In genomic region chr4:1289232-1290164, GRCh38 we compare ENCODE assay signal across 1 cellular context.
TF ChIP-seq lines count a peak whose summit lies in the region.

Gene MAEA (plus strand): TSS chr4:1289891. CDS start chr4:1289914, 23 bp downstream.

TF ChIP-seq in K562, 482 proteins besides CTCF, POLR2A, EP300 and RAD21 (continued from another document and continues in another):
- TF ChIP-seq DDX20 (tag; IDR thresholded peaks at IDR 0.05; ENCODE audit: low read depth) (no peak), ELF2 (CRISPR knock-in tag; IDR thresholded peaks at IDR 0.05) (peak; percentile 84), ZNF668 (CRISPR knock-in tag; IDR thresholded peaks at IDR 0.05) (no peak), CTBP1 (IDR thresholded peaks at IDR 0.05; ENCODE audit: borderline replicate concordance) (peak; percentile 64; the same call in 1 of the 2 replicates), CC2D1A (IDR thresholded peaks at IDR 0.05) (no peak), CBX3 (IDR thresholded peaks at IDR 0.05; ENCODE audit: borderline replicate concordance in 1 of 2, low read length in 2 of 2) (0 out of 3 replicates have a peak, but pooled peaks of 1 of the 2 experiments have one; percentile 43), MEIS2 (IDR thresholded peaks at IDR 0.05; ENCODE audit: partially characterized antibody) (no peak), ESRRB (CRISPR knock-in tag; IDR thresholded peaks at IDR 0.05; ENCODE audit: borderline replicate concordance) (no peak), ZNF408 (CRISPR knock-in tag; IDR thresholded peaks at IDR 0.05; ENCODE audit: low read depth) (no peak), CCAR2 (IDR thresholded peaks at IDR 0.05; ENCODE audit: low read depth, low read length) (no peak), NCOA1 (IDR thresholded peaks at IDR 0.05; ENCODE audit: low read depth) (no peak; the same call in 1 of the 2 replicates), CXXC5 (CRISPR knock-in tag; IDR thresholded peaks at IDR 0.05) (peak; percentile 82), MAFK (IDR thresholded peaks at IDR 0.05; ENCODE audit: low read length) (no peak), ZNF518B (CRISPR knock-in tag; IDR thresholded peaks at IDR 0.05) (no peak), OTX1 (CRISPR knock-in tag; IDR thresholded peaks at IDR 0.05) (no peak), NFE2 (IDR thresholded peaks at IDR 0.05; ENCODE audit: low read depth) (no peak), ZNF561 (CRISPR knock-in tag; conservative IDR thresholded peaks at IDR 0.05) (no peak), SRSF7 (optimal IDR thresholded peaks at IDR 0.05; ENCODE audit: low read depth, low read length) (no peak), HOXB6 (CRISPR knock-in tag; IDR thresholded peaks at IDR 0.05; ENCODE audit: borderline replicate concordance) (no peak), CLOCK (CRISPR knock-in tag; IDR thresholded peaks at IDR 0.05; ENCODE audit: borderline replicate concordance) (no peak), MCM5 (IDR thresholded peaks at IDR 0.05; ENCODE audit: low read depth) (no peak), MYBL2 (IDR thresholded peaks at IDR 0.05; ENCODE audit: low read depth) (peak; percentile 92), MYBL2 (CRISPR knock-in tag; IDR thresholded peaks at IDR 0.05; ENCODE audit: borderline replicate concordance) (no peak), E2F3 (CRISPR knock-in tag; IDR thresholded peaks at IDR 0.05) (no peak), MXD1 (CRISPR knock-in tag; IDR thresholded peaks at IDR 0.05; ENCODE audit: borderline replicate concordance, poor library complexity, severe bottlenecking) (no peak), HMGXB4 (CRISPR knock-in tag; IDR thresholded peaks at IDR 0.05) (peak; percentile 73; the same call in 1 of the 2 replicates), ZNF134 (CRISPR knock-in tag; conservative IDR thresholded peaks at IDR 0.05) (no peak), SMAD3 (CRISPR knock-in tag; conservative IDR thresholded peaks at IDR 0.05) (no peak), RNF2 (IDR thresholded peaks at IDR 0.05) (no peak), HDAC1 (IDR thresholded peaks at IDR 0.05) (peak in 1 of 2 experiments; percentile 91; a peak in 2 of 4 replicates), LEF1 (IDR thresholded peaks at IDR 0.05) (no peak), ZNF263 (CRISPR knock-in tag; IDR thresholded peaks at IDR 0.05; ENCODE audit: borderline replicate concordance) (peak; percentile 60; the same call in 1 of the 2 replicates), ZSCAN32 (CRISPR knock-in tag; IDR thresholded peaks at IDR 0.05) (no peak), ZNF79 (CRISPR knock-in tag; IDR thresholded peaks at IDR 0.05; ENCODE audit: low read depth) (no peak), ZSCAN29 (IDR thresholded peaks at IDR 0.05) (no peak), HINFP (tag; conservative IDR thresholded peaks at IDR 0.05; ENCODE audit: low read depth) (no peak), USF1 (CRISPR knock-in tag; IDR thresholded peaks at IDR 0.05) (no peak), ZNF699 (CRISPR knock-in tag; IDR thresholded peaks at IDR 0.05; ENCODE audit: insufficient replicate concordance) (no peak), SAFB (IDR thresholded peaks at IDR 0.05; ENCODE audit: borderline replicate concordance, low read depth, low read length) (no peak), DPF2 (IDR thresholded peaks at IDR 0.05) (0 out of 2 replicates have a peak, but pooled peaks have one; percentile 14), ZFX (CRISPR knock-in tag; IDR thresholded peaks at IDR 0.05) (peak; percentile 91), ZNF449 (CRISPR knock-in tag; IDR thresholded peaks at IDR 0.05) (no peak), VEZF1 (CRISPR knock-in tag; IDR thresholded peaks at IDR 0.05) (peak; percentile 70), RBM15 (IDR thresholded peaks at IDR 0.05; ENCODE audit: insufficient read depth, low read length) (no peak), CCNT2 (IDR thresholded peaks at IDR 0.05; ENCODE audit: borderline replicate concordance, extremely low read depth, insufficient read length, low read depth, low read length) (peak; percentile 73)
